Comparison of ENCODE assay signal across 13 cellular contexts in the genomic region with DNA sequence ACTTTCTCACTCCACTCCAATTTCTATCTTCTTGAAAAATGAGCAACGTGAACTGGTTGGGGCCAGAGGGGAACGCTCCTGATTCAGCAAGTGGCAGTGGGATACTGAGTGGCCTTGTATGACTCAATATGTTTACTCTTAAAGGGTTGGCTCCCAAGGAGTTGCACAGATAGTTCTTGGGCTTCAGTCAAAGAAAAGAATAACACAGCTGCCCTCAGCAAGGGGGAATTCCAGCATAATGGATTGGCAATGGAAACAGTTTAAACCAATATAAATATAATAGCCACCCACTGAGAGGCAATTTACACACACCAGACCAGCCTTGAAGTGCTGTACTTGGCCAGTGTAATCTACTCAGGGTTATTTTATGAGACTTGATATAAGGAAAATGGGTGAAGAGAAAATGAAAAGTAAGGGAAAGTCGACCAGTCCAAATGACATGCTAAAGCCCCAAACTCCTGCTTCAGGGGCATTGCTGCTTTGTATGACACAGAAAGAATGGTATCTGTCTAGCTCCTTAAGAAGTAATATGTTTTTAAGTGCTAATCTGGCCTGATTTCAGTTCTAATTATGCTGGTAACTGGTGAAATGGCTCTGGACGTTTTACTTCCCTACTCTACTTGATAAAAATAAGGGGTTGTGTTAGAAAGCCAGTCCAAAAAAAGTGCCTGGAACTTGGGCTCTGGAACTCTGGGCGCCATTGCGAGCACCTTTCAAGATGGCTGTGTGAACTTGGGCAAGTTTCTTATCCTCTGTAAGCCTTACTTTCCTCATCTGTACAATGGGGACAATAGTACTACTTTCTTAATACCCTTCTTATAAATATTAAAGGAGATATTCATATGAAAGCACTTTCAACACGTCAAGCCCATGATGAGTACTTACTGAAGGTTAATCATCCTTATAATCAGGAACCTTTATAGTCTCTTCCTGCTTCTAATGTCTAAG.
DNase-seq lines count a peak whose midpoint lies in the region; ATAC-seq and TF ChIP-seq lines count a peak whose summit lies in the region.
"Had no signal": no experiment of that assay in that cellular context is flagged by ENCODE, and none has a peak within 500 bp of the region (broad histone marks: within the 10 kb centered on the region; RNA-seq: fewer than 3 reads in every experiment).

No MANE protein-coding gene starts in this region.

- H3K4me2 ChIP-seq in GM23338: peak overlapping the region; percentile 53

- peaks cover 24% of the 10 kb centered on the region; the same call in 2 of the 3 replicates for H3K4me1 Mint-ChIP-seq in GM23338
- peaks cover 53% of the 10 kb centered on the region for H3K4me1 Mint-ChIP-seq in osteocyte (ENCODE audit: unreplicated experiment)
- H3K4me1 Mint-ChIP-seq: activated CD8-positive, alpha-beta memory T cell treated with anti-CD3 and anti-CD28 coated beads, Interleukin-2, amount 10 ng/mL, durations not matched to agents 7 days and 5 days; central memory CD8-positive, alpha-beta T cell had no signal

- peak overlapping the region; percentile 28 for H3K4me3 ChIP-seq in GM23338
- no peak overlapping the region for H3K4me3 ChIP-seq in fibroblast of villous mesenchyme (ENCODE audit: low read depth, low read length)

- peaks cover 9% of the 10 kb centered on the region; the same call in 1 of the 2 replicates for H3K4me1 ChIP-seq in GM23338 (ENCODE audit: insufficient read depth)
- H3K4me1 ChIP-seq: parathyroid adenoma had no signal

- TF ChIP-seq CTCF in GM23338 (conservative IDR thresholded peaks at IDR 0.05; ENCODE audit: low read depth in 2 of 2) (no peak), fibroblast of villous mesenchyme (IDR thresholded peaks at IDR 0.05; ENCODE audit: insufficient read depth, low read depth, low read length) (no peak), osteocyte (IDR thresholded peaks at IDR 0.05) (no peak)

- no peak overlapping the region for H2AFZ ChIP-seq in GM23338
- H2AFZ ChIP-seq: parathyroid adenoma had no signal

- no peaks in the 10 kb centered on the region for H3K36me3 ChIP-seq in GM23338 (ENCODE audit: insufficient read depth)

- H3K9me2 ChIP-seq in GM23338 (ENCODE audit: insufficient read depth): no peaks in the 10 kb centered on the region

- H3K36me3 Mint-ChIP-seq in GM23338 (ENCODE audit: low read depth): peaks cover 5% of the 10 kb centered on the region; the same call in 2 of the 3 replicates
- peaks cover 10% of the 10 kb centered on the region for H3K36me3 Mint-ChIP-seq in osteocyte (ENCODE audit: unreplicated experiment)
- H3K36me3 Mint-ChIP-seq: activated CD8-positive, alpha-beta memory T cell treated with anti-CD3 and anti-CD28 coated beads, Interleukin-2, amount 10 ng/mL, durations not matched to agents 7 days and 5 days; CD8-positive, alpha-beta T cell had no signal

- H3K27ac Mint-ChIP-seq in GM23338: no peak overlapping the region
- peak overlapping the region; percentile 96 for H3K27ac Mint-ChIP-seq in osteocyte (ENCODE audit: unreplicated experiment)
- H3K27ac Mint-ChIP-seq: activated CD8-positive, alpha-beta memory T cell treated with anti-CD3 and anti-CD28 coated beads, Interleukin-2, amount 10 ng/mL, durations not matched to agents 7 days and 5 days; CD8-positive, alpha-beta T cell had no signal

- no peak overlapping the region for H3K27ac ChIP-seq in GM23338 (ENCODE audit: low read depth)
- H3K27ac ChIP-seq: parathyroid adenoma had no signal

- peaks cover 14% of the 10 kb centered on the region; the same call in 1 of the 2 replicates for H4K20me1 ChIP-seq in GM23338 (replicated peaks; ENCODE audit: insufficient read depth)

- H3K27me3 ChIP-seq in GM23338 (ENCODE audit: insufficient read depth): peaks cover 96% of the 10 kb centered on the region

- peaks cover 82% of the 10 kb centered on the region for H3K27me3 Mint-ChIP-seq in GM23338 (ENCODE audit: insufficient read depth, low read depth, poor library complexity)
- H3K27me3 Mint-ChIP-seq in osteocyte (ENCODE audit: unreplicated experiment): no peaks in the 10 kb centered on the region
- H3K27me3 Mint-ChIP-seq: activated CD8-positive, alpha-beta memory T cell treated with anti-CD3 and anti-CD28 coated beads, Interleukin-2, amount 10 ng/mL, durations not matched to agents 7 days and 5 days; central memory CD8-positive, alpha-beta T cell had no signal

- H3K9me3 Mint-ChIP-seq in GM23338 (peaks cover 28% of the 10 kb centered on the region; the same call in 2 of the 3 replicates), osteocyte (ENCODE audit: unreplicated experiment) (no peaks in the 10 kb centered on the region)
- H3K9me3 Mint-ChIP-seq: CD8-positive, alpha-beta T cell had no signal

- H3K4me3 Mint-ChIP-seq in GM23338 (peak overlapping the region; percentile 39; the same call in 2 of the 3 replicates), osteocyte (ENCODE audit: unreplicated experiment) (no peak overlapping the region)
- H3K4me3 Mint-ChIP-seq: activated CD8-positive, alpha-beta memory T cell treated with anti-CD3 and anti-CD28 coated beads, Interleukin-2, amount 10 ng/mL, durations not matched to agents 7 days and 5 days; CD8-positive, alpha-beta T cell; central memory CD8-positive, alpha-beta T cell had no signal

- no peaks in the 10 kb centered on the region for H3K79me2 ChIP-seq in GM23338 (replicated peaks; ENCODE audit: insufficient read depth)
- H3K79me2 ChIP-seq: parathyroid adenoma had no signal

- peak; percentile 78 for DNase-seq in GM23338 (ENCODE audit: low spot score)
- DNase-seq in NCI-H69 (lab: John Stamatoyannopoulos, UW): peak; percentile 96
- peak; percentile 21 for DNase-seq in fibroblast of villous mesenchyme (ENCODE audit: low read depth)
- DNase-seq in osteocyte (ENCODE audit: extremely low spot score, unreplicated experiment): peak; percentile 89
- no peak for DNase-seq in activated CD8-positive, alpha-beta memory T cell treated with anti-CD3 and anti-CD28 coated beads, Interleukin-2, amount 50 U/mL, for 48 hours
- no peak for DNase-seq in LoVo (ENCODE audit: low spot score)
- no peak for DNase-seq in RPMI8226
- DNase-seq: activated CD8-positive, alpha-beta memory T cell treated with anti-CD3 and anti-CD28 coated beads, Interleukin-2, amount 10 ng/mL, durations not matched to agents 7 days and 5 days; CD8-positive, alpha-beta T cell; NCI-H2029 had no signal

- ATAC-seq in GM23338: peak; percentile 95
- ATAC-seq in HG02798 (IDR thresholded peaks at IDR 0.05; ENCODE audit: poor library complexity, unreplicated experiment): no peak
- ATAC-seq: activated CD8-positive, alpha-beta memory T cell treated with anti-CD3 and anti-CD28 coated beads, Interleukin-2, amount 10 ng/mL, durations not matched to agents 7 days and 5 days; CD8-positive, alpha-beta T cell had no signal

- no peaks in the 10 kb centered on the region for H3F3A ChIP-seq in GM23338 (replicated peaks; ENCODE audit: low read depth)

TF ChIP-seq in GM23338, 12 proteins besides CTCF, POLR2A, EP300 and RAD21 (continues in another document):
- TF ChIP-seq, protein P1, sequence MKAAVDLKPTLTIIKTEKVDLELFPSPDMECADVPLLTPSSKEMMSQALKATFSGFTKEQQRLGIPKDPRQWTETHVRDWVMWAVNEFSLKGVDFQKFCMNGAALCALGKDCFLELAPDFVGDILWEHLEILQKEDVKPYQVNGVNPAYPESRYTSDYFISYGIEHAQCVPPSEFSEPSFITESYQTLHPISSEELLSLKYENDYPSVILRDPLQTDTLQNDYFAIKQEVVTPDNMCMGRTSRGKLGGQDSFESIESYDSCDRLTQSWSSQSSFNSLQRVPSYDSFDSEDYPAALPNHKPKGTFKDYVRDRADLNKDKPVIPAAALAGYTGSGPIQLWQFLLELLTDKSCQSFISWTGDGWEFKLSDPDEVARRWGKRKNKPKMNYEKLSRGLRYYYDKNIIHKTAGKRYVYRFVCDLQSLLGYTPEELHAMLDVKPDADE (IDR thresholded peaks at IDR 0.05): no peak

Comparison
In these comparisons a context has a peak if more than half of its experiments do, and no peak if none do; other contexts are left out.
1. DNase-seq: peak in GM23338 (single experiment), NCI-H69 (single experiment), fibroblast of villous mesenchyme (single experiment) and osteocyte (single experiment); none in activated CD8-positive, alpha-beta memory T cell treated with anti-CD3 and anti-CD28 coated beads, Interleukin-2, amount 50 U/mL, for 48 hours (single experiment), LoVo (single experiment) and RPMI8226 (single experiment).